Comparison of ENCODE assay signal across 1 cellular context in genomic region chr11:43541993-43542392, GRCh38.
TF ChIP-seq lines count a peak whose summit lies in the region.

No MANE protein-coding gene starts in this region.

TF ChIP-seq in HepG2, 621 proteins besides CTCF, POLR2A, EP300 and RAD21 (continued from another document):
- TF ChIP-seq NR2C2 (CRISPR knock-in tag; IDR thresholded peaks at IDR 0.05; ENCODE audit: borderline replicate concordance) (peak; percentile 39; the same call in 1 of the 2 replicates), ZNF362 (CRISPR knock-in tag; IDR thresholded peaks at IDR 0.05; ENCODE audit: borderline replicate concordance) (peak; percentile 62; the same call in 1 of the 2 replicates), ZFY (CRISPR knock-in tag; IDR thresholded peaks at IDR 0.05) (0 out of 2 replicates have a peak, but pooled peaks have one; percentile 25), SAP130 (CRISPR knock-in tag; IDR thresholded peaks at IDR 0.05; ENCODE audit: low read depth) (0 out of 2 replicates have a peak, but pooled peaks have one; percentile 20), FOXK1 (CRISPR knock-in tag; IDR thresholded peaks at IDR 0.05; ENCODE audit: borderline replicate concordance, low read depth) (peak; percentile 29; the same call in 1 of the 2 replicates), NCOA2 (CRISPR knock-in tag; IDR thresholded peaks at IDR 0.05) (0 out of 2 replicates have a peak, but pooled peaks have one; percentile 28), AHDC1 (CRISPR knock-in tag; IDR thresholded peaks at IDR 0.05; ENCODE audit: borderline replicate concordance) (0 out of 2 replicates have a peak, but pooled peaks have one; percentile 37), ATF7 (IDR thresholded peaks at IDR 0.05) (peak; percentile 24; the same call in 1 of the 2 replicates), ATF7 (CRISPR knock-in tag; IDR thresholded peaks at IDR 0.05) (no peak), SOX13 (IDR thresholded peaks at IDR 0.05) (no peak), SOX13 (CRISPR knock-in tag; conservative IDR thresholded peaks at IDR 0.05 in 1 of 2, IDR thresholded peaks at IDR 0.05 in 1 of 2) (0 out of 4 replicates have a peak, but pooled peaks of 1 of the 2 experiments have one; percentile 13), SALL2 (CRISPR knock-in tag; IDR thresholded peaks at IDR 0.05) (0 out of 2 replicates have a peak, but pooled peaks have one; percentile 25), PPARG (CRISPR knock-in tag; conservative IDR thresholded peaks at IDR 0.05) (peak; percentile 83), MIXL1 (CRISPR knock-in tag; IDR thresholded peaks at IDR 0.05) (0 out of 2 replicates have a peak, but pooled peaks have one; percentile 24), NR2F6 (IDR thresholded peaks at IDR 0.05) (0 out of 2 replicates have a peak, but pooled peaks have one; percentile 22), NR2F6 (CRISPR knock-in tag; IDR thresholded peaks at IDR 0.05) (peak; percentile 61), ZNF550 (CRISPR knock-in tag; IDR thresholded peaks at IDR 0.05; ENCODE audit: borderline replicate concordance) (no peak), SIN3B (IDR thresholded peaks at IDR 0.05; ENCODE audit: low read length) (no peak), TEAD3 (CRISPR knock-in tag; optimal IDR thresholded peaks at IDR 0.05; ENCODE audit: borderline replicate concordance) (peak; percentile 95), ZNF121 (CRISPR knock-in tag; IDR thresholded peaks at IDR 0.05) (peak; percentile 95), HES4 (CRISPR knock-in tag; IDR thresholded peaks at IDR 0.05; ENCODE audit: borderline replicate concordance) (no peak)
- TF ChIP-seq, protein P1, sequence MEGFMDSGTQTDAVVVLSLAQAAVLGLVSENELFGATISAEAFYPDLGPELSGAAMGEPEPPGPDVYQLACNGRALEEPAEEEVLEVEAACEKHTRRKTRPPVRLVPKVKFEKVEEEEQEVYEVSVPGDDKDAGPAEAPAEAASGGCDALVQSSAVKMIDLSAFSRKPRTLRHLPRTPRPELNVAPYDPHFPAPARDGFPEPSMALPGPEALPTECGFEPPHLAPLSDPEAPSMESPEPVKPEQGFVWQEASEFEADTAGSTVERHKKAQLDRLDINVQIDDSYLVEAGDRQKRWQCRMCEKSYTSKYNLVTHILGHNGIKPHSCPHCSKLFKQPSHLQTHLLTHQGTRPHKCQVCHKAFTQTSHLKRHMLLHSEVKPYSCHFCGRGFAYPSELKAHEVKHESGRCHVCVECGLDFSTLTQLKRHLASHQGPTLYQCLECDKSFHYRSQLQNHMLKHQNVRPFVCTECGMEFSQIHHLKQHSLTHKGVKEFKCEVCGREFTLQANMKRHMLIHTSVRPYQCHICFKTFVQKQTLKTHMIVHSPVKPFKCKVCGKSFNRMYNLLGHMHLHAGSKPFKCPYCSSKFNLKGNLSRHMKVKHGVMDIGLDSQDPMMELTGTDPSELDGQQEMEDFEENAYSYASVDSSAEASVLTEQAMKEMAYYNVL (CRISPR knock-in tag; IDR thresholded peaks at IDR 0.05; ENCODE audit: borderline replicate concordance): no peak
- TF ChIP-seq, protein P2, sequence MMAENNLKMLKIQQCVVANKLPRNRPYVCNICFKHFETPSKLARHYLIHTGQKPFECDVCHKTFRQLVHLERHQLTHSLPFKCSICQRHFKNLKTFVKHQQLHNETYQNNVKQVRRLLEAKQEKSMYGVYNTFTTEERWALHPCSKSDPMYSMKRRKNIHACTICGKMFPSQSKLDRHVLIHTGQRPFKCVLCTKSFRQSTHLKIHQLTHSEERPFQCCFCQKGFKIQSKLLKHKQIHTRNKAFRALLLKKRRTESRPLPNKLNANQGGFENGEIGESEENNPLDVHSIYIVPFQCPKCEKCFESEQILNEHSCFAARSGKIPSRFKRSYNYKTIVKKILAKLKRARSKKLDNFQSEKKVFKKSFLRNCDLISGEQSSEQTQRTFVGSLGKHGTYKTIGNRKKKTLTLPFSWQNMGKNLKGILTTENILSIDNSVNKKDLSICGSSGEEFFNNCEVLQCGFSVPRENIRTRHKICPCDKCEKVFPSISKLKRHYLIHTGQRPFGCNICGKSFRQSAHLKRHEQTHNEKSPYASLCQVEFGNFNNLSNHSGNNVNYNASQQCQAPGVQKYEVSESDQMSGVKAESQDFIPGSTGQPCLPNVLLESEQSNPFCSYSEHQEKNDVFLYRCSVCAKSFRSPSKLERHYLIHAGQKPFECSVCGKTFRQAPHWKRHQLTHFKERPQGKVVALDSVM (CRISPR knock-in tag; IDR thresholded peaks at IDR 0.05): peak; percentile 77
- TF ChIP-seq, protein P3, sequence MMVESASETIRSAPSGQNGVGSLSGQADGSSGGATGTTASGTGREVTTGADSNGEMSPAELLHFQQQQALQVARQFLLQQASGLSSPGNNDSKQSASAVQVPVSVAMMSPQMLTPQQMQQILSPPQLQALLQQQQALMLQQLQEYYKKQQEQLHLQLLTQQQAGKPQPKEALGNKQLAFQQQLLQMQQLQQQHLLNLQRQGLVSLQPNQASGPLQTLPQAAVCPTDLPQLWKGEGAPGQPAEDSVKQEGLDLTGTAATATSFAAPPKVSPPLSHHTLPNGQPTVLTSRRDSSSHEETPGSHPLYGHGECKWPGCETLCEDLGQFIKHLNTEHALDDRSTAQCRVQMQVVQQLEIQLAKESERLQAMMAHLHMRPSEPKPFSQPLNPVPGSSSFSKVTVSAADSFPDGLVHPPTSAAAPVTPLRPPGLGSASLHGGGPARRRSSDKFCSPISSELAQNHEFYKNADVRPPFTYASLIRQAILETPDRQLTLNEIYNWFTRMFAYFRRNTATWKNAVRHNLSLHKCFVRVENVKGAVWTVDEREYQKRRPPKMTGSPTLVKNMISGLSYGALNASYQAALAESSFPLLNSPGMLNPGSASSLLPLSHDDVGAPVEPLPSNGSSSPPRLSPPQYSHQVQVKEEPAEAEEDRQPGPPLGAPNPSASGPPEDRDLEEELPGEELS (CRISPR knock-in tag; IDR thresholded peaks at IDR 0.05): 0 out of 2 replicates have a peak, but pooled peaks have one; percentile 10
- TF ChIP-seq, protein P4, sequence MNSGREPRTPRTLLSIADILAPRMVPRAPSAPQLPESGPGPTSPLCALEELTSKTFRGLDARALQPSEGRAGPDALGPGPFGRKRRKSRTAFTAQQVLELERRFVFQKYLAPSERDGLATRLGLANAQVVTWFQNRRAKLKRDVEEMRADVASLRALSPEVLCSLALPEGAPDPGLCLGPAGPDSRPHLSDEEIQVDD (CRISPR knock-in tag; IDR thresholded peaks at IDR 0.05; ENCODE audit: borderline replicate concordance): no peak
